17 cellular contexts compared by ENCODE assay signal in the genomic region with DNA sequence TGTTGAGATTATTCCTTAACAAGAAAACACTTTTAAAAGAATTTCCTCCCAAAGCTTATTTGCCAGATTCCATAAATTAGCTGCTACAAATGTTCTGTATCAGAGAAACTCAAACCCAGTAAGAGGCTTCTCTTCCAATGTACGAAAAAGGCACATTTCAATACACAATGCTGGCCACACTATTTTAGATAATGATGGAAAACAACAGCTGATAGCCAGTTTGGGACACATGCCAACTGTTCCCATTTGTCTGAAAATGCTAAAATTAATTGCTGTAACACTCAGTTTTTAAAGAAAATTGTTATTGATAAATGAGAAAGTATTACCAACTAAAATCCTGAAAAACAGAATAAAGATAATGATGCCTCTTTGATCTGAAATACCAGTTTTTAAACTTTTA. TPM values are rescaled to one million over a fixed set of nuclear protein-coding genes. Genes with fewer than 3 reads are reported as not detected.
DNase-seq lines count a peak whose midpoint lies in the region; ATAC-seq and TF ChIP-seq lines count a peak whose summit lies in the region.
"Had no signal": no experiment of that assay in that cellular context is flagged by ENCODE, and none has a peak within 500 bp of the region (broad histone marks: within the 10 kb centered on the region; RNA-seq: fewer than 3 reads in every experiment).

No MANE protein-coding gene starts in this region.

- no peak overlapping the region for H3K9ac ChIP-seq in neural progenitor cell

- no peaks in the 10 kb centered on the region for H3K9me3 Mint-ChIP-seq in neural progenitor cell
- H3K9me3 Mint-ChIP-seq: activated T-cell treated with anti-CD3 and anti-CD28 coated beads, Interleukin-2, amount 50 U/mL, for 72 hours; CD4-positive, alpha-beta memory T cell; IgD-negative memory B cell; immature natural killer cell; stimulated activated effector memory CD8-positive, alpha-beta T cell treated with anti-CD3 and anti-CD28 coated beads, Interleukin-12 subunit alpha, Interleukin-12 subunit beta, amount 100 ng/mL, for 72 hours had no signal

- CTCF ChIA-PET in HEK293 (lab: Yijun Ruan, JAX), result interaction anchor here (0.7 to 3.9 kb wide), 4 partner anchors 10 to 37 kb away, joined by 3 to 24 read pairs (median 4); no protein-coding TSS in a partner anchor

- no peak overlapping the region for H2AFZ ChIP-seq in neural progenitor cell (replicated peaks)

- no peak overlapping the region for H3K27ac Mint-ChIP-seq in neural progenitor cell
- H3K27ac Mint-ChIP-seq: activated T-cell treated with anti-CD3 and anti-CD28 coated beads, Interleukin-2, amount 50 U/mL, for 72 hours; IgD-negative memory B cell; immature natural killer cell; stimulated activated effector memory CD8-positive, alpha-beta T cell treated with anti-CD3 and anti-CD28 coated beads, Interleukin-12 subunit alpha, Interleukin-12 subunit beta, amount 100 ng/mL, for 72 hours had no signal

- POLR2A ChIA-PET in HEK293 (lab: Yijun Ruan, JAX), result interaction anchor here (0.6 to 2.4 kb wide), 5 partner anchors 10 to 711 kb away, joined by 3 to 7 read pairs (median 3); partner anchors contain the start of gene SPTSSA

- TF ChIP-seq POLR2A in stomach (IDR thresholded peaks at IDR 0.05), result no peak

- peaks cover 12% of the 10 kb centered on the region for H3K4me1 Mint-ChIP-seq in neural progenitor cell

- H3K27me3 Mint-ChIP-seq in neural progenitor cell (ENCODE audit: insufficient read depth, low read depth), result no peaks in the 10 kb centered on the region
- H3K27me3 Mint-ChIP-seq: CD4-positive, alpha-beta memory T cell; IgD-negative memory B cell had no signal

- peaks cover 24% of the 10 kb centered on the region for H3K4me1 ChIP-seq in HEK293 (ENCODE audit: control insufficient read depth, insufficient read depth, low read length)
- H3K4me1 ChIP-seq in SJCRH30, result peaks cover 42% of the 10 kb centered on the region
- H3K4me1 ChIP-seq in stomach, result peaks cover 0 to 52% (median 41%) of the 10 kb centered on the region in 4 donors
- peaks cover 13% of the 10 kb centered on the region for H3K4me1 ChIP-seq in neural progenitor cell

- H3K36me3 Mint-ChIP-seq in neural progenitor cell, result peaks cover 8% of the 10 kb centered on the region

- DNase-seq in SJCRH30 (peak; percentile 62 to 91), inferior parietal cortex (ENCODE audit: extremely low spot score) (peak; percentile 44), stomach (no peak), neural progenitor cell (ENCODE audit: low spot score) (no peak), foreskin melanocyte (no peak)
- DNase-seq: activated CD4-positive, alpha-beta T cell treated with anti-CD3 and anti-CD28 coated beads, Interleukin-2, amount 50 U/mL, for 1 hour; activated T-cell treated with anti-CD3 and anti-CD28 coated beads, Interleukin-2, amount 50 U/mL, for 72 hours; CD4-positive, alpha-beta memory T cell; immature natural killer cell; NCI-H526 treated with DMSO at 0.1 percent for 48 hours; RPMI8226; stimulated activated CD4-positive, alpha-beta T cell treated with anti-CD3 and anti-CD28 coated beads, Interleukin-4, amount 100 ng/mL, for 4 hours; T1000 had no signal

- no peak overlapping the region for H3K4me2 ChIP-seq in neural progenitor cell

- no peak overlapping the region for H3K4me3 Mint-ChIP-seq in neural progenitor cell
- H3K4me3 Mint-ChIP-seq: activated T-cell treated with anti-CD3 and anti-CD28 coated beads, Interleukin-2, amount 50 U/mL, for 72 hours; CD4-positive, alpha-beta memory T cell; IgD-negative memory B cell; immature natural killer cell; stimulated activated effector memory CD8-positive, alpha-beta T cell treated with anti-CD3 and anti-CD28 coated beads, Interleukin-12 subunit alpha, Interleukin-12 subunit beta, amount 100 ng/mL, for 72 hours had no signal

- intact Hi-C loops in stomach (cut with DNase I; ENCODE audit: low total_unique reads), result no loop called here

- H3K79me2 ChIP-seq in neural progenitor cell (ENCODE audit: low read depth), result peaks cover 28% of the 10 kb centered on the region

- ATAC-seq in HG03097 (IDR thresholded peaks at IDR 0.05; ENCODE audit: low FRiP score, unreplicated experiment), result no peak
- ATAC-seq: activated T-cell treated with anti-CD3 and anti-CD28 coated beads, Interleukin-2, amount 50 U/mL, for 72 hours; stimulated activated effector memory CD8-positive, alpha-beta T cell treated with anti-CD3 and anti-CD28 coated beads, Interleukin-12 subunit alpha, Interleukin-12 subunit beta, amount 100 ng/mL, for 72 hours had no signal

- H3K4me3 ChIP-seq in HEK293 (ENCODE audit: low read depth, low read length) (no peak overlapping the region), SJCRH30 (peak overlapping the region; percentile 25), stomach (no peak overlapping the region), neural progenitor cell (no peak overlapping the region)

- H3K27me3 ChIP-seq in SJCRH30, result no peaks in the 10 kb centered on the region
- H3K27me3 ChIP-seq in stomach, result no peaks in the 10 kb centered on the region
- peaks cover 4% of the 10 kb centered on the region for H3K27me3 ChIP-seq in neural progenitor cell

- H3F3A ChIP-seq in neural progenitor cell (ENCODE audit: low read depth), result peaks cover 13% of the 10 kb centered on the region

- 15 to 47% (median 25%) methylated on average over 1 of the region's 1 CpG for WGBS in stomach, 5 donors

- H3K9me3 ChIP-seq in HEK293 (ENCODE audit: control insufficient read depth, insufficient read depth, low read depth, low read length), result no peaks in the 10 kb centered on the region
- H3K9me3 ChIP-seq in SJCRH30 (replicated peaks), result no peaks in the 10 kb centered on the region
- H3K9me3 ChIP-seq in stomach, result no peaks in the 10 kb centered on the region
- no peaks in the 10 kb centered on the region for H3K9me3 ChIP-seq in neural progenitor cell (ENCODE audit: low read depth)

- TF ChIP-seq EP300 in stomach (IDR thresholded peaks at IDR 0.05), result no peak

- peaks cover 11 to 20% of the 10 kb centered on the region in 2 experiments for H3K36me3 ChIP-seq in HEK293 (ENCODE audit: control insufficient read depth in 2 of 2, insufficient read depth in 1 of 2, low read length in 2 of 2)
- peaks cover 21% of the 10 kb centered on the region for H3K36me3 ChIP-seq in SJCRH30
- peaks cover 0 to 9% (median 7%) of the 10 kb centered on the region in 4 donors for H3K36me3 ChIP-seq in stomach
- peaks cover 15% of the 10 kb centered on the region for H3K36me3 ChIP-seq in neural progenitor cell

- H3K27ac ChIP-seq in HEK293 (ENCODE audit: extremely low read depth, low read depth, low read length) (no peak overlapping the region), SJCRH30 (peak overlapping the region; percentile 98), stomach (peak overlapping the region in 4 of 5 donors; percentile 56 to 99 (median 97)), neural progenitor cell (no peak overlapping the region)

- TF ChIP-seq CTCF in HEK293 (tag by site-specific recombination; IDR thresholded peaks at IDR 0.05) (no peak), stomach (IDR thresholded peaks at IDR 0.05) (no peak), neural progenitor cell (IDR thresholded peaks at IDR 0.05) (no peak)

- no peaks in the 10 kb centered on the region for H4K20me1 ChIP-seq in neural progenitor cell (ENCODE audit: low read depth)

TF ChIP-seq in HEK293, 187 proteins besides CTCF, POLR2A, EP300 and RAD21:
- TF ChIP-seq PRDM6 (tag by site-specific recombination; IDR thresholded peaks at IDR 0.05) (peak; percentile 80), ZNF335 (tag by site-specific recombination; conservative IDR thresholded peaks at IDR 0.05) (no peak)

RNA-seq across cellular contexts. Expression of gene CFL2, which starts 4.4 kb away (rescaled TPM):
- 197 and 233 TPM in 2 replicates for total RNA-seq in SJCRH30 (2014; rRNA removed; shearing (Covaris generic))
- total RNA-seq in stomach (100 to 1,000 TPM in 3 of 5 donors, 10 to 100 TPM in 2; 42.6 to 214 (median 136) TPM), neural progenitor cell (ENCODE audit: low replicate concordance) (24.5 and 105 TPM in 2 replicates)
- polyA plus RNA-seq in stomach, result 10 to 100 TPM; 22.0 to 28.6 (median 26.1) TPM

Comparison
In these comparisons a context has a peak if more than half of its experiments do, and no peak if none do; other contexts are left out.
1. H3K27ac ChIP-seq: peak in SJCRH30 (single experiment) and stomach (4 of 5); none in HEK293 (single experiment) and neural progenitor cell (single experiment).
2. DNase-seq: peak in SJCRH30 (2 of 2) and inferior parietal cortex (single experiment); none in stomach (single experiment), neural progenitor cell (single experiment) and foreskin melanocyte (single experiment).